Comparison of ENCODE assay signal across 8 cellular contexts in genomic region chr3:12556243-12556722, GRCh38. TPM values are rescaled to one million over a fixed set of nuclear protein-coding genes. Genes with fewer than 3 reads are reported as not detected.
DNase-seq lines count a peak whose midpoint lies in the region; ATAC-seq, FAIRE-seq and TF ChIP-seq lines count a peak whose summit lies in the region.

No MANE protein-coding gene starts in this region.

- FAIRE-seq in H1 (lab: Jason Lieb, UNC) (no peak), D721Med (lab: Jason Lieb, UNC) (no peak)

- H4K20me1 ChIP-seq in OCI-LY7 (ENCODE audit: insufficient read depth, low read length) (peaks cover 33% of the 10 kb centered on the region), H1 (replicated peaks in 1 of 2; ENCODE audit: control insufficient read depth in 1 of 2, insufficient read depth in 2 of 2, low read length in 2 of 2) (peaks cover 3 to 16% of the 10 kb centered on the region in 2 experiments), neural cell (ENCODE audit: insufficient read depth) (no peaks in the 10 kb centered on the region)

- intact Hi-C loops in OCI-LY7 (cut with micrococcal nuclease; ENCODE audit: unreplicated experiment), result no loop called here

- H3K79me2 ChIP-seq in OCI-LY7 (ENCODE audit: insufficient read depth, low read depth, low read length) (peaks cover 43% of the 10 kb centered on the region), H1 (ENCODE audit: control insufficient read depth in 1 of 2, insufficient read depth in 2 of 2, low read length in 2 of 2) (peaks cover 17 to 40% of the 10 kb centered on the region in 2 experiments), neural cell (replicated peaks; ENCODE audit: insufficient read depth, low read length) (peaks cover 40% of the 10 kb centered on the region)

- TF ChIP-seq RAD21 in H1 (IDR thresholded peaks at IDR 0.05 in 1 of 2, conservative IDR thresholded peaks at IDR 0.05 in 1 of 2; ENCODE audit: low read depth in 2 of 2, low read length in 2 of 2) (no peak), neural cell (conservative IDR thresholded peaks at IDR 0.05) (no peak)

- TF ChIP-seq POLR2A in H1 (IDR thresholded peaks at IDR 0.05; ENCODE audit: control extremely low read depth in 1 of 2, low read depth in 2 of 2, low read length in 2 of 2), result no peak

- no peak overlapping the region for H2BK15ac ChIP-seq in H1 (ENCODE audit: low read length)

- H3K36me3 ChIP-seq in GM06990 (ENCODE audit: control insufficient read depth, insufficient read depth, low read length) (no peaks in the 10 kb centered on the region), OCI-LY7 (ENCODE audit: insufficient read depth, low read length) (no peaks in the 10 kb centered on the region), H1 (ENCODE audit: control insufficient read depth in 2 of 4, insufficient read depth in 4 of 4, low read length in 3 of 4) (no peaks in the 10 kb centered on the region), neural cell (ENCODE audit: insufficient read depth, low read length) (no peaks in the 10 kb centered on the region)

- no peak overlapping the region for H2AK5ac ChIP-seq in H1 (ENCODE audit: low read depth, low read length)

- peak overlapping the region in 3 of 4 experiments; percentile 31 to 93 (median 87); a peak in 5 of 7 replicates for H3K9ac ChIP-seq in H1 (replicated peaks in 1 of 4; ENCODE audit: extremely low read depth in 1 of 4, low read depth in 3 of 4, low read length in 3 of 4)
- H3K9ac ChIP-seq in neural cell (ENCODE audit: low read length), result peak overlapping the region; percentile 86

- H3K23me2 ChIP-seq in H1 (ENCODE audit: low read depth, low read length), result peaks cover 7% of the 10 kb centered on the region

- WGBS in H1 (ENCODE audit: extremely low coverage in 1 of 2, insufficient coverage in 1 of 2, insufficient read length in 1 of 2, insufficient replicate concordance in 2 of 2, low coverage in 1 of 2, low lambda C conversion rate in 2 of 2, missing lambda C conversion rate in 1 of 2), 2 experiments, result 14% methylated on average over 14 of the region's 14 CpGs; no CpG with 5 or more reads in 1 of the 2 experiments

- no peak for TF ChIP-seq CTCF in GM06990 (IDR thresholded peaks at IDR 0.05; ENCODE audit: insufficient read depth, low read length, poor library complexity, severe bottlenecking)
- TF ChIP-seq CTCF in OCI-LY7 (conservative IDR thresholded peaks at IDR 0.05; ENCODE audit: low read length), result no peak
- no peak for TF ChIP-seq CTCF in H1 (IDR thresholded peaks at IDR 0.05; ENCODE audit: control extremely low read depth in 1 of 3, insufficient read depth in 1 of 3, low read depth in 1 of 3, low read length in 3 of 3)
- no peak for TF ChIP-seq CTCF in neural cell (IDR thresholded peaks at IDR 0.05; ENCODE audit: poor library complexity, severe bottlenecking)
- TF ChIP-seq CTCF in D721Med (IDR thresholded peaks at IDR 0.05; ENCODE audit: insufficient read depth, missing control alignments), result no peak

- DNase-seq in GM06990 (ENCODE audit: extremely low read depth, insufficient read length) (no peak), OCI-LY7 (ENCODE audit: low spot score) (no peak), H1 (ENCODE audit: low read depth in 1 of 2, low spot score in 2 of 2) (no peak), D721Med (ENCODE audit: insufficient read length, low spot score) (no peak), NCI-H1694 treated with DMSO at 0.1 percent for 48 hours (lab: John Stamatoyannopoulos, UW) (no peak), Ammon's horn (ENCODE audit: low spot score) (no peak)

- H2BK5ac ChIP-seq in H1 (ENCODE audit: low read depth, low read length), result no peak overlapping the region

- no peak overlapping the region for H3K4ac ChIP-seq in H1 (replicated peaks; ENCODE audit: insufficient read length, low read depth, low read length)

- peak overlapping the region; percentile 62 for H3K27ac ChIP-seq in OCI-LY7 (ENCODE audit: low read depth, low read length, poor library complexity, severe bottlenecking)
- H3K27ac ChIP-seq in H1 (ENCODE audit: low read depth, low read length), result 0 out of 2 replicates have a peak overlapping the region, but pooled peaks have one; percentile 21
- H3K27ac ChIP-seq in neural cell (ENCODE audit: low read length), result peak overlapping the region; percentile 42

- no peaks in the 10 kb centered on the region for H3F3A ChIP-seq in neural cell (ENCODE audit: insufficient read depth, low read length, poor library complexity, severe bottlenecking)

- H2BK120ac ChIP-seq in H1 (replicated peaks; ENCODE audit: low read depth, low read length), result no peak overlapping the region

- H3K4me2 ChIP-seq in OCI-LY7 (ENCODE audit: low read length), result peak overlapping the region; percentile 71
- peak overlapping the region; percentile 71 to 84 for H3K4me2 ChIP-seq in H1 (ENCODE audit: insufficient read depth in 1 of 2, low read depth in 2 of 2, low read length in 2 of 2)
- H3K4me2 ChIP-seq in neural cell (ENCODE audit: low read length), result peak overlapping the region; percentile 90

- H3K23ac ChIP-seq in H1 (ENCODE audit: insufficient read length), result no peak overlapping the region

- POLR2A ChIA-PET in OCI-LY7 (lab: Charles Lee) (no interaction called here), H1 (lab: Charles Lee; ENCODE audit: partially characterized antibody) (interaction anchor here (0.8 to 3.5 kb wide), 8 partner anchors 9 to 285 kb away, joined by 3 to 21 read pairs (median 3); partner anchors contain the start of genes MKRN2OS, RAF1 and RPL32)

- ATAC-seq in HG02885 (IDR thresholded peaks at IDR 0.05; ENCODE audit: poor library complexity, unreplicated experiment), result no peak

- H3K9me3 ChIP-seq in OCI-LY7 (ENCODE audit: low read length) (no peaks in the 10 kb centered on the region), H1 (ENCODE audit: insufficient read depth in 2 of 2, low read depth in 1 of 2, low read length in 1 of 2) (no peaks in the 10 kb centered on the region), neural cell (ENCODE audit: low read length) (no peaks in the 10 kb centered on the region)

- H3K14ac ChIP-seq in H1 (ENCODE audit: insufficient read length), result no peak overlapping the region

- no peaks in the 10 kb centered on the region for H3K27me3 ChIP-seq in GM06990 (replicated peaks; ENCODE audit: control insufficient read depth, insufficient read depth, low read length)
- no peaks in the 10 kb centered on the region for H3K27me3 ChIP-seq in H1 (replicated peaks in 1 of 4; ENCODE audit: control insufficient read depth in 3 of 4, extremely low read depth in 1 of 4, insufficient read depth in 3 of 4, low read length in 3 of 4)
- H3K27me3 ChIP-seq in neural cell (ENCODE audit: insufficient read depth, low read depth, low read length), result no peaks in the 10 kb centered on the region

- TF ChIP-seq EP300 in H1 (IDR thresholded peaks at IDR 0.05; ENCODE audit: borderline replicate concordance in 1 of 2, low read depth in 2 of 2, low read length in 2 of 2) (no peak), neural cell (conservative IDR thresholded peaks at IDR 0.05; ENCODE audit: poor library complexity, severe bottlenecking) (no peak)

- H3K4me3 ChIP-seq in GM06990 (replicated peaks; ENCODE audit: low read depth, low read length), result peak overlapping the region; percentile 92
- H3K4me3 ChIP-seq in OCI-LY7 (ENCODE audit: low read depth, low read length, poor library complexity, severe bottlenecking), result peak overlapping the region; percentile 89
- peak overlapping the region; percentile 78 to 95 (median 85) for H3K4me3 ChIP-seq in H1 (ENCODE audit: extremely low read depth in 1 of 4, insufficient read depth in 2 of 4, low read depth in 3 of 4, low read length in 4 of 4)
- H3K4me3 ChIP-seq in neural cell (ENCODE audit: low read length), result peak overlapping the region; percentile 97

- H4K8ac ChIP-seq in H1 (ENCODE audit: extremely low read depth, insufficient read depth, low read length), result peak overlapping the region; percentile 92; the same call in 1 of the 2 replicates

- no peak overlapping the region for H2BK12ac ChIP-seq in H1 (ENCODE audit: low read depth, low read length)

- peaks cover 6% of the 10 kb centered on the region; the same call in 1 of the 2 replicates for H3K79me1 ChIP-seq in H1 (ENCODE audit: low read depth, low read length)

- H3K9me2 ChIP-seq in OCI-LY7 (ENCODE audit: insufficient read depth, low read length) (no peaks in the 10 kb centered on the region), neural cell (ENCODE audit: insufficient read depth, low read length) (no peaks in the 10 kb centered on the region)

- BruUV-seq in OCI-LY7 (replicated peaks; lab: Mats Ljungman, UMichigan), result no TSS peak

- H3K18ac ChIP-seq in H1 (ENCODE audit: extremely low read depth, low read length), result peak overlapping the region; percentile 71

- H2BK20ac ChIP-seq in H1 (ENCODE audit: low read length), result no peak overlapping the region

- CTCF ChIA-PET in OCI-LY7 (lab: Charles Lee; ENCODE audit: unreplicated experiment) (no interaction called here), H1 (lab: Charles Lee; ENCODE audit: partially characterized antibody) (interaction anchor here (0.7 to 3.4 kb wide), 5 partner anchors 11 to 320 kb away, joined by 3 to 12 read pairs (median 3); no protein-coding TSS in a partner anchor)

- H4K5ac ChIP-seq in H1 (ENCODE audit: insufficient read length, low read depth, low read length), result no peak overlapping the region

- no peak overlapping the region for H4K91ac ChIP-seq in H1 (replicated peaks; ENCODE audit: insufficient read length, low read length)

- H3K4me1 ChIP-seq in OCI-LY7 (ENCODE audit: insufficient read depth, low read length, poor library complexity, severe bottlenecking) (peaks cover 43% of the 10 kb centered on the region), H1 (replicated peaks in 1 of 4; ENCODE audit: control insufficient read depth in 3 of 4, insufficient read depth in 4 of 4, low read length in 3 of 4) (peaks cover 0 to 6% (median 2%) of the 10 kb centered on the region in 4 experiments; a peak in 2 of 7 replicates)

- no peak overlapping the region for H3K56ac ChIP-seq in H1 (replicated peaks; ENCODE audit: insufficient read length, low read depth, low read length)

- H2AFZ ChIP-seq in OCI-LY7 (ENCODE audit: low read length) (peak overlapping the region; percentile 81), H1 (ENCODE audit: low read length) (peak overlapping the region; percentile 98), neural cell (ENCODE audit: low read depth, low read length) (peak overlapping the region; percentile 68)

RNA-seq across cellular contexts. Expression of gene MKRN2, which starts 0.6 kb away (rescaled TPM):
- 19.4 and 25.7 TPM in 2 replicates for total RNA-seq in OCI-LY7 (2014; rRNA removed; shearing (Covaris generic))
- total RNA-seq in OCI-LY7 (2022), result 20.2 and 21.9 TPM in 2 replicates
- 17.6 and 17.8 TPM in 2 replicates for total RNA-seq in H1 (2021; fragmentation: NEBNext Ultra II Directional; extraction: Animal tissue kit (Norgen Biotek cat#: 25700))
- 15.3 and 17.4 TPM in 2 replicates for polyA plus RNA-seq in H1 (2011; rRNA removed)
- polyA plus RNA-seq in H1 (2011; cell fraction: cytosol; rRNA removed), result 19.4 TPM
- polyA plus RNA-seq in H1 (2011; cell fraction: nucleus; rRNA removed), result 15.4 TPM
- 12.1 to 14.9 TPM (median 13.6 TPM) in 4 replicates for polyA plus RNA-seq in H1 (2012, experiment 1 of 2)
- 4.0 TPM for polyA plus RNA-seq in H1 (2012, experiment 2 of 2)
- polyA plus RNA-seq in H1 (2013, experiment 1 of 2), result 8.7 TPM
- polyA plus RNA-seq in H1 (2013, experiment 2 of 2), result 8.8 TPM
- polyA minus RNA-seq in H1 (2011; rRNA and poly(A)+ RNA removed), result 27.0 and 30.7 TPM in 2 replicates
- 11.5 TPM for polyA minus RNA-seq in H1 (2011; cell fraction: cytosol; rRNA and poly(A)+ RNA removed)
- 14.9 TPM for polyA minus RNA-seq in H1 (2011; cell fraction: nucleus; rRNA and poly(A)+ RNA removed)
- polyA plus RNA-seq in neural cell, result 47.6 and 50.4 TPM in 2 replicates
- polyA minus RNA-seq in neural cell, result 47.7 and 50.0 TPM in 2 replicates

RNA-seq across cellular contexts. Expression of gene MKRN2OS, which starts 11.0 kb away (rescaled TPM):
- 0.28 TPM in 1 of 2 replicates, not detected in the other for total RNA-seq in OCI-LY7 (2014; rRNA removed; shearing (Covaris generic))
- not detected in 2 replicates for total RNA-seq in OCI-LY7 (2022)
- 0.41 TPM in 1 of 2 replicates, not detected in the other for total RNA-seq in H1 (2021; fragmentation: NEBNext Ultra II Directional; extraction: Animal tissue kit (Norgen Biotek cat#: 25700))
- polyA plus RNA-seq in H1 (2011; rRNA removed), result 0.15 and 0.17 TPM in 2 replicates
- 0.22 TPM for polyA plus RNA-seq in H1 (2011; cell fraction: cytosol; rRNA removed)
- polyA plus RNA-seq in H1 (2011; cell fraction: nucleus; rRNA removed), result not detected
- 0.52 to 1.1 TPM (median 0.79 TPM) in 4 replicates for polyA plus RNA-seq in H1 (2012, experiment 1 of 2)
- not detected for polyA plus RNA-seq in H1 (2012, experiment 2 of 2)
- not detected for polyA plus RNA-seq in H1 (2013, experiment 1 of 2)
- polyA plus RNA-seq in H1 (2013, experiment 2 of 2), result 0.09 TPM
- polyA minus RNA-seq in H1 (2011; rRNA and poly(A)+ RNA removed), result 0.24 TPM in 1 of 2 replicates, not detected in the other
- polyA minus RNA-seq in H1 (2011; cell fraction: cytosol; rRNA and poly(A)+ RNA removed), result not detected
- polyA minus RNA-seq in H1 (2011; cell fraction: nucleus; rRNA and poly(A)+ RNA removed), result not detected
- polyA plus RNA-seq in neural cell, result 0.36 TPM in 1 of 2 replicates, not detected in the other
- polyA minus RNA-seq in neural cell, result not detected in 2 replicates
